In genomic region chr2:165268751-165269150, GRCh38 we compare ENCODE assay signal across 17 cellular contexts. TPM values are rescaled to one million over a fixed set of nuclear protein-coding genes. Genes with fewer than 3 reads are reported as not detected.
DNase-seq lines count a peak whose midpoint lies in the region; ATAC-seq and TF ChIP-seq lines count a peak whose summit lies in the region.
"Had no signal": no experiment of that assay in that cellular context is flagged by ENCODE, and none has a peak within 500 bp of the region (broad histone marks: within the 10 kb centered on the region; RNA-seq: fewer than 3 reads in every experiment).

No MANE protein-coding gene starts in this region.

- peaks cover 5% of the 10 kb centered on the region for H3K27me3 Mint-ChIP-seq in activated naive CD4-positive, alpha-beta T cell treated with anti-CD3 and anti-CD28 coated beads for 36 hours (ENCODE audit: low read depth)
- H3K27me3 Mint-ChIP-seq in stimulated activated naive CD8-positive, alpha-beta T cell treated with anti-CD3 and anti-CD28 coated beads, Interleukin-15, Interleukin-2, amounts not matched to agents 100 ng/mL and 50 ng/mL, for 24 hours: peaks cover 7% of the 10 kb centered on the region

- TF ChIP-seq POLR2A in adrenal gland (IDR thresholded peaks at IDR 0.05): no peak

- CTCF ChIA-PET in activated naive CD4-positive, alpha-beta T cell treated with anti-CD3 and anti-CD28 coated beads for 36 hours (lab: Charles Lee): no interaction called here

- peak; percentile 81 for ATAC-seq in GM21717 (IDR thresholded peaks at IDR 0.05; ENCODE audit: unreplicated experiment)
- peak; percentile 77 for ATAC-seq in HG03378 (IDR thresholded peaks at IDR 0.05; ENCODE audit: unreplicated experiment)
- ATAC-seq: PC-3, SK-N-SH treated with all-trans-retinoic acid at 6 μM for 48 hours had no signal

- H3K27me3 ChIP-seq in adrenal gland: no peaks in the 10 kb centered on the region
- H3K27me3 ChIP-seq: esophagus muscularis mucosa, heart right ventricle, tibial artery had no signal

- H3K36me3 ChIP-seq in adrenal gland (replicated peaks in 1 of 2): no peaks in the 10 kb centered on the region
- H3K36me3 ChIP-seq: esophagus muscularis mucosa, heart right ventricle, tibial artery had no signal

- no peak overlapping the region for H3K4me3 ChIP-seq in adrenal gland
- H3K4me3 ChIP-seq: coronary artery, esophagus muscularis mucosa, heart right ventricle, tibial artery had no signal

- H3K27ac ChIP-seq in adrenal gland: no peak overlapping the region
- H3K27ac ChIP-seq: coronary artery, esophagus muscularis mucosa, heart right ventricle, tibial artery, VCaP had no signal

- no peak overlapping the region for H3K27ac Mint-ChIP-seq in activated naive CD4-positive, alpha-beta T cell treated with anti-CD3 and anti-CD28 coated beads for 36 hours
- peak overlapping the region; percentile 68 for H3K27ac Mint-ChIP-seq in stimulated activated naive CD8-positive, alpha-beta T cell treated with anti-CD3 and anti-CD28 coated beads, Interleukin-15, Interleukin-2, amounts not matched to agents 100 ng/mL and 50 ng/mL, for 24 hours

- no peaks in the 10 kb centered on the region for H3K36me3 Mint-ChIP-seq in activated naive CD4-positive, alpha-beta T cell treated with anti-CD3 and anti-CD28 coated beads for 36 hours (ENCODE audit: low read depth)
- H3K36me3 Mint-ChIP-seq in stimulated activated naive CD8-positive, alpha-beta T cell treated with anti-CD3 and anti-CD28 coated beads, Interleukin-15, Interleukin-2, amounts not matched to agents 100 ng/mL and 50 ng/mL, for 24 hours (ENCODE audit: low read depth): no peaks in the 10 kb centered on the region

- no peak for TF ChIP-seq CTCF in adrenal gland (IDR thresholded peaks at IDR 0.05)

- peaks cover 10% of the 10 kb centered on the region for H3K4me1 Mint-ChIP-seq in activated naive CD4-positive, alpha-beta T cell treated with anti-CD3 and anti-CD28 coated beads for 36 hours (ENCODE audit: low read depth)
- peaks cover 19% of the 10 kb centered on the region for H3K4me1 Mint-ChIP-seq in stimulated activated naive CD8-positive, alpha-beta T cell treated with anti-CD3 and anti-CD28 coated beads, Interleukin-15, Interleukin-2, amounts not matched to agents 100 ng/mL and 50 ng/mL, for 24 hours (ENCODE audit: low read depth)

- WGBS in adrenal gland, 4 donors: 74 to 79% (median 76%) methylated on average over 2 of the region's 2 CpGs

- H3K4me1 ChIP-seq in adrenal gland (replicated peaks in 1 of 2): peaks cover 0 to 2% of the 10 kb centered on the region in 2 donors

- no peaks in the 10 kb centered on the region for H3K9me3 Mint-ChIP-seq in activated naive CD4-positive, alpha-beta T cell treated with anti-CD3 and anti-CD28 coated beads for 36 hours
- H3K9me3 Mint-ChIP-seq in stimulated activated naive CD8-positive, alpha-beta T cell treated with anti-CD3 and anti-CD28 coated beads, Interleukin-15, Interleukin-2, amounts not matched to agents 100 ng/mL and 50 ng/mL, for 24 hours: no peaks in the 10 kb centered on the region

- no peaks in the 10 kb centered on the region for H3K9me3 ChIP-seq in adrenal gland (replicated peaks in 1 of 3)
- H3K9me3 ChIP-seq: esophagus muscularis mucosa, heart right ventricle, tibial artery had no signal

- intact Hi-C loops in activated naive CD4-positive, alpha-beta T cell treated with anti-CD3 and anti-CD28 coated beads for 36 hours (cut with micrococcal nuclease): no loop called here
- intact Hi-C loops in adrenal gland (cut with DNase I): no loop called here

- DNase-seq in activated naive CD4-positive, alpha-beta T cell treated with anti-CD3 and anti-CD28 coated beads for 36 hours: peak; percentile 12
- no peak for DNase-seq in activated naive CD4-positive, alpha-beta T cell treated with Interleukin-2 at 50 U/mL for 16 hours
- no peak for DNase-seq in NCI-H82 (lab: John Stamatoyannopoulos, UW)
- DNase-seq in COR-L47 (lab: John Stamatoyannopoulos, UW): no peak
- no peak for DNase-seq in adrenal gland
- DNase-seq: heart right ventricle, NCI-H1092 treated with DMSO at 0.1 percent for 48 hours, NCI-H446 treated with DMSO at 0.1 percent for 48 hours, PC-3, tibial artery had no signal

- H3K4me3 Mint-ChIP-seq in activated naive CD4-positive, alpha-beta T cell treated with anti-CD3 and anti-CD28 coated beads for 36 hours: no peak overlapping the region
- H3K4me3 Mint-ChIP-seq in stimulated activated naive CD8-positive, alpha-beta T cell treated with anti-CD3 and anti-CD28 coated beads, Interleukin-15, Interleukin-2, amounts not matched to agents 100 ng/mL and 50 ng/mL, for 24 hours: no peak overlapping the region

RNA-seq across cellular contexts. Expression of gene SCN2A, which starts 29.5 kb away (rescaled TPM):
- under 1 TPM; 0.10 to 0.14 TPM for total RNA-seq in activated naive CD4-positive, alpha-beta T cell treated with anti-CD3 and anti-CD28 coated beads for 36 hours
- total RNA-seq in adrenal gland: 1 to 10 TPM in 3 of 8 donors, under 1 TPM in 5; 0.34 to 2.6 (median 0.84) TPM
- polyA plus RNA-seq in adrenal gland: 1 to 10 TPM; 1.0 to 3.5 (median 2.0) TPM
